Comparison of ENCODE assay signal across 8 cellular contexts in the genomic region with DNA sequence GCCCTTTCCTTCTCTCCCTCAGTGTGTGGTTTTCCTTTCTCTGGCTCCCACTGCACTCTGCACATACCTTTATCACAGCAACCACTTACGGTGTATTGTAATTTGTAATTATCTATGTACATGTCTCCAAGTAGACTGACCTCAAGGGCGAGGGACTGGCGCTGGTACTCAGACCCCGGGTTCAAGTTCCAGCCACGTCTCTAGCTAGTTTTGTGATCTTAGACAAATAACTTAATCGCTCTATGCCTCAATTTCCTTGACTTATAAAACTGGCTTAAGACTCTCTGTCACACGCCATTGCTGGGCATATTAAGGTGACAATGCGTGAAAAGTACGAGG. TPM values are rescaled to one million over a fixed set of nuclear protein-coding genes. Genes with fewer than 3 reads are reported as not detected.
DNase-seq lines count a peak whose midpoint lies in the region; ATAC-seq and TF ChIP-seq lines count a peak whose summit lies in the region.

No MANE protein-coding gene starts in this region.

- ATAC-seq in naive B cell (ENCODE audit: low read depth in 2 of 2) (no peak), GM18868 (IDR thresholded peaks at IDR 0.05; ENCODE audit: unreplicated experiment) (no peak), HG03439 (IDR thresholded peaks at IDR 0.05; ENCODE audit: unreplicated experiment) (no peak), GM19455 (IDR thresholded peaks at IDR 0.05; ENCODE audit: unreplicated experiment) (no peak), sciatic nerve (no peak)

- intact Hi-C loops in sciatic nerve (cut with DNase I) = no loop called here

- no peaks in the 10 kb centered on the region for H3K36me3 Mint-ChIP-seq in chondrocyte (ENCODE audit: low read depth)
- no peaks in the 10 kb centered on the region for H3K36me3 Mint-ChIP-seq in naive B cell

- TF ChIP-seq CTCF in AG10803 (conservative IDR thresholded peaks at IDR 0.05; ENCODE audit: low read length) (no peak), chondrocyte (IDR thresholded peaks at IDR 0.05) (no peak)

- H3K4me3 Mint-ChIP-seq in chondrocyte (ENCODE audit: unreplicated experiment) = peak overlapping the region; percentile 90
- H3K4me3 Mint-ChIP-seq in naive B cell = peak overlapping the region; percentile 84 to 96 (median 91)

- H3K27me3 Mint-ChIP-seq in chondrocyte (ENCODE audit: low read depth) (no peaks in the 10 kb centered on the region), naive B cell (no peaks in the 10 kb centered on the region)

- H3K27ac Mint-ChIP-seq in chondrocyte (ENCODE audit: unreplicated experiment) = peak overlapping the region; percentile 95
- H3K27ac Mint-ChIP-seq in naive B cell = peak overlapping the region; percentile 70 to 99 (median 97)

- H3K4me1 Mint-ChIP-seq in chondrocyte (ENCODE audit: low read depth) (peaks cover 29% of the 10 kb centered on the region), naive B cell (peaks cover 22 to 45% (median 31%) of the 10 kb centered on the region in 3 donors)

- no peak for DNase-seq in AG10803 (ENCODE audit: low read depth)
- no peak for DNase-seq in Jurkat, Clone E6-1 (ENCODE audit: low read depth, low spot score)
- DNase-seq in chondrocyte (ENCODE audit: low spot score) = no peak
- no peak for DNase-seq in naive B cell
- DNase-seq in sciatic nerve (ENCODE audit: low spot score) = no peak

- H3K9me3 Mint-ChIP-seq in chondrocyte (ENCODE audit: low read depth) = no peaks in the 10 kb centered on the region
- H3K9me3 Mint-ChIP-seq in naive B cell = no peaks in the 10 kb centered on the region

- peak overlapping the region; percentile 77 for H3K4me3 ChIP-seq in AG10803 (ENCODE audit: low read length)
- H3K4me3 ChIP-seq in Jurkat, Clone E6-1 (ENCODE audit: low read length) = peak overlapping the region; percentile 97

RNA-seq across cellular contexts. Expression of gene SENP2, which starts 0.6 kb away (rescaled TPM):
- 31.2 TPM for polyA plus RNA-seq in Jurkat, Clone E6-1 (2012; ENCODE audit: insufficient read depth, insufficient read length)
- total RNA-seq in chondrocyte = 39.4 to 45.5 TPM (median 41.2 TPM) in 3 replicates
- 10 to 100 TPM; 19.7 to 36.7 (median 28.0) TPM for polyA plus RNA-seq in naive B cell (ENCODE audit: low read depth in 6 of 6)
- 56.4 TPM for total RNA-seq in sciatic nerve

RNA-seq across cellular contexts. Expression of gene LIPH, which starts 33.1 kb away (rescaled TPM):
- not detected for polyA plus RNA-seq in Jurkat, Clone E6-1 (2012; ENCODE audit: insufficient read depth, insufficient read length)
- total RNA-seq in chondrocyte (0.40 to 0.49 TPM in 2 of 3 replicates, not detected in the other), sciatic nerve (0.27 TPM)
- polyA plus RNA-seq in naive B cell (ENCODE audit: low read depth in 6 of 6) = under 1 TPM in 1 of 6 donors, not detected in 5; 0.20 TPM
